In the genomic region with DNA sequence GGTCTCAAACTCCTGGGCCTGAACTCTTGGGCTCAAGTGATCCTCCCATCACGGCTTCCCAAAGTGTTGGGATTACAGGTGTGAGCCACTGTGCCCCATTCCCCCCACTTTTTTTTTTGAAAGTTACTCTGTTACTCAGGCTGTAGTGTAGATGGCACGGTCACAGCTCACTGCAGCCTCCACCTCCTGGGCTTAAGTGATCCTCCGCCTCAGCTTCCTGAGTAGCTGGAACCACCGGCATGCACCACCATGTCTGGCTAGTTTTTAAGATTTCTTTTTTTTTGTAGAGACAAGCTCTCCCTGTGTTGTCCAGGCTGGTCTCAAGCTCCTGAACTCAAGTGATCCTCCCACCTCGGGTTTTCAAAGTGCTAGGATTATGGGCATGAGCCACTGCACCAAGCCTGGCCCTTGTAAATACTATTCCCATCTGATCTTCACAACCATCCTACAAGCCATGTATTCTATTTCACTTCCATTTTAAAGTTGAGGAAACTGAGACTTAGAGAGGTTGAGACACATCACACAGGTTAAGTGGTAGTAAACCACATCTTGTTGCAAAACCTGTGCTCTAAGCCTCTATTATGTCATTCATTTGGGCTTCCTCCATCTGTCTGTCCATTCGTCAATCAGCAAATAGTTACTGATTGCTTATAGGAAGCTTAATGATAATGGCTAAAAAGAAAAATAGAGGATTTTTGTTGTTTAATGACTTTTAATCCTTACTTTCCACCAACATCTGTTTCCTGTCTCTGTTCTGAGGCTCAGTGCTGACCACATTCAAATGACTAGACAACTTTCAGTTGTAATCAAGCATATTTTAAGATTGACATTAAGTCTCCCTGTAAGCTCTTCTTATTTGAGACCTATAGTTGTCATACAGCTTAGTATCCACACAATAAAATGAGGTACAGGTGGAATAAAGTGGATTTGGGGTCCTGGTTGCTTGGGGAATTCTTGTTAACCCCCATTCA, we compare ENCODE assay signal across 12 cellular contexts. TPM values are rescaled to one million over a fixed set of nuclear protein-coding genes. Genes with fewer than 3 reads are reported as not detected.
A peak's percentile ranks its signal among the peaks of the same experiment; 100 is the strongest.
DNase-seq lines count a peak whose midpoint lies in the region; ATAC-seq, FAIRE-seq and TF ChIP-seq lines count a peak whose summit lies in the region.
"Had no signal": no experiment of that assay in that cellular context is flagged by ENCODE, and none has a peak within 500 bp of the region (broad histone marks: within the 10 kb centered on the region; RNA-seq: fewer than 3 reads in every experiment).

No MANE protein-coding gene starts in this region.

- no peak for DNase-seq in GM12892 (ENCODE audit: insufficient read length)
- DNase-seq in NOMO-1 treated with dmso at 0.1 percent for 144 hours (lab: John Stamatoyannopoulos, UW; ENCODE audit: unreplicated experiment), result peak; percentile 43
- DNase-seq in COLO668 (lab: John Stamatoyannopoulos, UW; ENCODE audit: unreplicated experiment), result no peak
- no peak for DNase-seq in NCI-H2196 (lab: John Stamatoyannopoulos, UW; ENCODE audit: unreplicated experiment)
- DNase-seq in activated CD4-positive, alpha-beta T cell treated with anti-CD3 and anti-CD28 coated beads for 4 hours, result no peak
- no peak for DNase-seq in central memory CD4-positive, alpha-beta T cell
- DNase-seq: activated naive CD4-positive, alpha-beta T cell; glutamatergic neuron; NCI-H1436 had no signal

- peak; percentile 89 for FAIRE-seq in GM12892 (lab: Jason Lieb, UNC)

- TF ChIP-seq POLR2A in GM12892 (IDR thresholded peaks at IDR 0.05; ENCODE audit: low read depth, low read length), result no peak

- ATAC-seq in GM19468 (IDR thresholded peaks at IDR 0.05; ENCODE audit: extremely low read depth, unreplicated experiment), result peak; percentile 23
- ATAC-seq in HG03097 (IDR thresholded peaks at IDR 0.05; ENCODE audit: low FRiP score, unreplicated experiment), result peak; percentile 43

RNA-seq across cellular contexts. Expression of a gene that starts 9.2 kb away (rescaled TPM):
- polyA plus RNA-seq in GM12892 (2012; ENCODE audit: missing spikeins), result not detected
- polyA plus RNA-seq: BJ had no signal

RNA-seq across cellular contexts. Expression of a gene that starts 22.8 kb away (rescaled TPM):
- polyA plus RNA-seq in GM12892 (2012; ENCODE audit: missing spikeins), result 9.3 TPM
